27 cellular contexts compared by ENCODE assay signal in genomic region chr12:89959188-89959587, GRCh38.
DNase-seq lines count a peak whose midpoint lies in the region; ATAC-seq and TF ChIP-seq lines count a peak whose summit lies in the region.
"Had no signal": no experiment of that assay in that cellular context is flagged by ENCODE, and none has a peak within 500 bp of the region (broad histone marks: within the 10 kb centered on the region; RNA-seq: fewer than 3 reads in every experiment).

No MANE protein-coding gene starts in this region.

- H3K36me3 ChIP-seq in mammary epithelial cell (ENCODE audit: insufficient read depth, low read length), result no peaks in the 10 kb centered on the region
- no peaks in the 10 kb centered on the region for H3K36me3 ChIP-seq in mesenchymal stem cell (ENCODE audit: control insufficient read depth in 1 of 2, insufficient read depth in 2 of 2, low read depth in 1 of 2, low read length in 2 of 2)
- H3K36me3 ChIP-seq in left lung, result no peaks in the 10 kb centered on the region
- H3K36me3 ChIP-seq: heart left ventricle had no signal

- H3K4ac ChIP-seq in mesenchymal stem cell (ENCODE audit: low read depth in 1 of 2, low read length in 2 of 2), result no peak overlapping the region

- WGBS in mammary epithelial cell (ENCODE audit: low coverage, missing lambda C conversion rate), result 95% methylated on average over 1 of the region's 1 CpG
- no CpG with 5 or more reads among the region's 1 CpG for WGBS in mesenchymal stem cell

- no peaks in the 10 kb centered on the region for H3K9me3 Mint-ChIP-seq in HFFc6
- no peaks in the 10 kb centered on the region for H3K9me3 Mint-ChIP-seq in stimulated activated memory B cell treated with anti-CD40 and anti-IgM and Interleukin-4, amounts not matched to agents 10 μg/mL and 1 μg/mL and 100 μg/mL, for 72 hours
- H3K9me3 Mint-ChIP-seq: activated T-cell treated with anti-CD3 and anti-CD28 coated beads, Interleukin-2, amount 50 U/mL, for 72 hours; dendritic cell treated with granulocyte-macrophage colony-stimulating factor and Interleukin-4, amounts not matched to agents 40 ng/mL and 50 ng/mL, for 4 days; naive thymus-derived CD4-positive, alpha-beta T cell; stimulated activated effector memory CD8-positive, alpha-beta T cell treated with anti-CD3 and anti-CD28 coated beads, Interleukin-12 subunit alpha, Interleukin-12 subunit beta, amount 100 ng/mL, for 72 hours; T-cell had no signal

- H3K4me3 ChIP-seq in mammary epithelial cell (replicated peaks in 1 of 3; ENCODE audit: insufficient read depth in 1 of 3, low read depth in 2 of 3, low read length in 3 of 3) (no peak overlapping the region), mesenchymal stem cell (ENCODE audit: insufficient read depth in 1 of 2, low read depth in 1 of 2, low read length in 2 of 2) (no peak overlapping the region), left lung (no peak overlapping the region)
- H3K4me3 ChIP-seq: heart left ventricle, psoas muscle, testis had no signal

- H3K14ac ChIP-seq in mesenchymal stem cell (ENCODE audit: low read length in 2 of 2), result no peak overlapping the region

- peaks cover 13% of the 10 kb centered on the region for H3K4me1 ChIP-seq in mammary epithelial cell (ENCODE audit: insufficient read depth, low read length)
- no peaks in the 10 kb centered on the region for H3K4me1 ChIP-seq in mesenchymal stem cell (ENCODE audit: control insufficient read depth, insufficient read depth, low read depth, low read length)
- no peaks in the 10 kb centered on the region for H3K4me1 ChIP-seq in left lung
- H3K4me1 ChIP-seq: psoas muscle had no signal

- H2BK15ac ChIP-seq in mesenchymal stem cell (ENCODE audit: low read depth, poor library complexity, severe bottlenecking), result no peak overlapping the region

- H2AK5ac ChIP-seq in mesenchymal stem cell (ENCODE audit: low read length, severe bottlenecking), result no peak overlapping the region

- no peak overlapping the region for H2BK5ac ChIP-seq in mesenchymal stem cell (ENCODE audit: low read depth, low read length, poor library complexity, severe bottlenecking)

- no peaks in the 10 kb centered on the region for H4K20me1 ChIP-seq in mammary epithelial cell (ENCODE audit: insufficient read depth, low read length)

- dilution Hi-C loops in mammary epithelial cell (cut with HindIII; ENCODE audit: low sequenced_read_pairs), result no loop called here

- H3K27ac ChIP-seq in mammary epithelial cell (ENCODE audit: insufficient read depth, low read depth, low read length) (peak overlapping the region; percentile 40), mesenchymal stem cell (ENCODE audit: low read length, poor library complexity, severe bottlenecking) (no peak overlapping the region), left lung (no peak overlapping the region)
- H3K27ac ChIP-seq: heart left ventricle, psoas muscle, testis had no signal

- no peak for TF ChIP-seq CTCF in HFFc6 (IDR thresholded peaks at IDR 0.05)
- no peak for TF ChIP-seq CTCF in mammary epithelial cell (conservative IDR thresholded peaks at IDR 0.05 in 1 of 2, IDR thresholded peaks at IDR 0.05 in 1 of 2; ENCODE audit: extremely low read depth in 1 of 2, insufficient read depth in 1 of 2, low read depth in 1 of 2, low read length in 2 of 2)
- TF ChIP-seq CTCF in left lung (IDR thresholded peaks at IDR 0.05), result no peak

- DNase-seq in GM04504 (ENCODE audit: low read depth), result peak; percentile 73
- DNase-seq in HFFc6, result peak; percentile 43
- no peak for DNase-seq in mammary epithelial cell
- DNase-seq in mesenchymal stem cell, result no peak
- DNase-seq in GF-D8 (lab: John Stamatoyannopoulos, UW), result no peak
- DNase-seq in left lung, result no peak
- DNase-seq: activated CD4-positive, alpha-beta T cell treated with anti-CD3 and anti-CD28 coated beads, Interleukin-2, amount 50 U/mL, for 4 hours; activated naive CD4-positive, alpha-beta T cell; activated T-cell treated with anti-CD3 and anti-CD28 coated beads, Interleukin-2, amount 50 U/mL, for 72 hours; central memory CD4-positive, alpha-beta T cell; foreskin melanocyte; H7; heart left ventricle; kidney; naive thymus-derived CD4-positive, alpha-beta T cell; NCI-H446; NCI-H774; occipital lobe; psoas muscle; SIG-M5; T-cell; testis had no signal

- no peaks in the 10 kb centered on the region for H3K79me1 ChIP-seq in mesenchymal stem cell (replicated peaks; ENCODE audit: low read length, poor library complexity, severe bottlenecking)

- H2AFZ ChIP-seq in mammary epithelial cell (ENCODE audit: low read depth, low read length) (no peak overlapping the region), mesenchymal stem cell (ENCODE audit: low read depth, low read length) (no peak overlapping the region)

- no peak overlapping the region for H2BK120ac ChIP-seq in mesenchymal stem cell (ENCODE audit: low read depth, low read length)

- no peak overlapping the region for H3K4me3 Mint-ChIP-seq in HFFc6
- H3K4me3 Mint-ChIP-seq in stimulated activated memory B cell treated with anti-CD40 and anti-IgM and Interleukin-4, amounts not matched to agents 10 μg/mL and 1 μg/mL and 100 μg/mL, for 72 hours, result peak overlapping the region; percentile 72
- H3K4me3 Mint-ChIP-seq: CD14-positive monocyte; dendritic cell treated with granulocyte-macrophage colony-stimulating factor and Interleukin-4, amounts not matched to agents 40 ng/mL and 50 ng/mL, for 4 days; naive thymus-derived CD4-positive, alpha-beta T cell; stimulated activated effector memory CD8-positive, alpha-beta T cell treated with anti-CD3 and anti-CD28 coated beads, Interleukin-12 subunit alpha, Interleukin-12 subunit beta, amount 100 ng/mL, for 72 hours; T-cell had no signal

- H3K27me3 Mint-ChIP-seq in HFFc6 (ENCODE audit: insufficient read depth), result no peaks in the 10 kb centered on the region
- no peaks in the 10 kb centered on the region for H3K27me3 Mint-ChIP-seq in stimulated activated memory B cell treated with anti-CD40 and anti-IgM and Interleukin-4, amounts not matched to agents 10 μg/mL and 1 μg/mL and 100 μg/mL, for 72 hours
- H3K27me3 Mint-ChIP-seq: T-cell had no signal

- CTCF ChIA-PET in mammary epithelial cell (lab: Charles Lee; ENCODE audit: low non-redundant PET), result no interaction called here

- BruUV-seq in mammary epithelial cell (replicated peaks; lab: Mats Ljungman, UMichigan), result no TSS peak

- no peaks in the 10 kb centered on the region for H3K9me3 ChIP-seq in mammary epithelial cell (replicated peaks; ENCODE audit: insufficient read depth, low read length)
- no peaks in the 10 kb centered on the region for H3K9me3 ChIP-seq in mesenchymal stem cell (ENCODE audit: control insufficient read depth, low read length)
- no peaks in the 10 kb centered on the region for H3K9me3 ChIP-seq in left lung
- H3K9me3 ChIP-seq: heart left ventricle, psoas muscle, testis had no signal

- H3K4me1 Mint-ChIP-seq in HFFc6 (ENCODE audit: low read depth), result peaks cover 27% of the 10 kb centered on the region
- H3K4me1 Mint-ChIP-seq in stimulated activated memory B cell treated with anti-CD40 and anti-IgM and Interleukin-4, amounts not matched to agents 10 μg/mL and 1 μg/mL and 100 μg/mL, for 72 hours, result peaks cover 50% of the 10 kb centered on the region

- H3K9ac ChIP-seq in mammary epithelial cell (ENCODE audit: insufficient read depth, low read length) (no peak overlapping the region), mesenchymal stem cell (ENCODE audit: low read length) (no peak overlapping the region)

- in situ Hi-C loops in mammary epithelial cell (cut with MboI; ENCODE audit: low sequenced_read_pairs in 2 of 2), result loop anchor here in 1 of 2 donors (25.0 kb wide), 1 partner anchor 197 kb away; no protein-coding TSS in a partner anchor

- no peak overlapping the region for H3K23ac ChIP-seq in mesenchymal stem cell (ENCODE audit: low read length in 2 of 2)

- no peak overlapping the region for H3K18ac ChIP-seq in mesenchymal stem cell (ENCODE audit: low read depth in 1 of 2, low read length in 2 of 2)

- H2BK12ac ChIP-seq in mesenchymal stem cell (ENCODE audit: low read length in 2 of 2), result no peak overlapping the region

- H3K27ac Mint-ChIP-seq in HFFc6, result no peak overlapping the region; the same call in 1 of the 2 replicates
- peak overlapping the region; percentile 84 for H3K27ac Mint-ChIP-seq in stimulated activated memory B cell treated with anti-CD40 and anti-IgM and Interleukin-4, amounts not matched to agents 10 μg/mL and 1 μg/mL and 100 μg/mL, for 72 hours
- H3K27ac Mint-ChIP-seq: naive thymus-derived CD4-positive, alpha-beta T cell; T-cell had no signal

- no peak for ATAC-seq in stimulated activated memory B cell treated with anti-CD40 and anti-IgM and Interleukin-4, amounts not matched to agents 10 μg/mL and 1 μg/mL and 100 μg/mL, for 72 hours
- ATAC-seq in HG02623 (IDR thresholded peaks at IDR 0.05; ENCODE audit: unreplicated experiment) (no peak), left lung (no peak)
- ATAC-seq: heart left ventricle, psoas muscle, T-cell had no signal

- H4K8ac ChIP-seq in mesenchymal stem cell (ENCODE audit: low read length), result no peak overlapping the region

- intact Hi-C loops in mammary epithelial cell (cut with micrococcal nuclease) (no loop called here), left lung (cut with DNase I) (no loop called here)

- H3K4me2 ChIP-seq in mammary epithelial cell (ENCODE audit: insufficient read depth, low read depth, low read length) (no peak overlapping the region), mesenchymal stem cell (ENCODE audit: low read length, poor library complexity, severe bottlenecking) (no peak overlapping the region)

- H3K79me2 ChIP-seq in mammary epithelial cell (ENCODE audit: insufficient read depth, low read length), result no peaks in the 10 kb centered on the region

- H4K91ac ChIP-seq in mesenchymal stem cell (ENCODE audit: low read length), result no peak overlapping the region

- no peaks in the 10 kb centered on the region for H3K36me3 Mint-ChIP-seq in HFFc6 (ENCODE audit: low read depth)
- H3K36me3 Mint-ChIP-seq in stimulated activated memory B cell treated with anti-CD40 and anti-IgM and Interleukin-4, amounts not matched to agents 10 μg/mL and 1 μg/mL and 100 μg/mL, for 72 hours, result peaks cover 12% of the 10 kb centered on the region
- H3K36me3 Mint-ChIP-seq: CD14-positive monocyte; naive thymus-derived CD4-positive, alpha-beta T cell; stimulated activated effector memory CD8-positive, alpha-beta T cell treated with anti-CD3 and anti-CD28 coated beads, Interleukin-12 subunit alpha, Interleukin-12 subunit beta, amount 100 ng/mL, for 72 hours; T-cell had no signal

- no peaks in the 10 kb centered on the region for H3K27me3 ChIP-seq in mammary epithelial cell (ENCODE audit: insufficient read depth, low read length)
- no peaks in the 10 kb centered on the region for H3K27me3 ChIP-seq in mesenchymal stem cell (ENCODE audit: control insufficient read depth in 1 of 2, insufficient read depth in 1 of 2, low read length in 2 of 2)
- no peaks in the 10 kb centered on the region for H3K27me3 ChIP-seq in left lung
- H3K27me3 ChIP-seq: heart left ventricle, testis had no signal

Comparison
In these comparisons a context has a peak if more than half of its experiments do, and no peak if none do; other contexts are left out.
1. DNase-seq: peak in GM04504 (single experiment) and HFFc6 (single experiment); none in mammary epithelial cell (single experiment), mesenchymal stem cell (single experiment), GF-D8 (single experiment) and left lung (0 of 2).